ENCODE assay signal across 30 cellular contexts in the genomic region with DNA sequence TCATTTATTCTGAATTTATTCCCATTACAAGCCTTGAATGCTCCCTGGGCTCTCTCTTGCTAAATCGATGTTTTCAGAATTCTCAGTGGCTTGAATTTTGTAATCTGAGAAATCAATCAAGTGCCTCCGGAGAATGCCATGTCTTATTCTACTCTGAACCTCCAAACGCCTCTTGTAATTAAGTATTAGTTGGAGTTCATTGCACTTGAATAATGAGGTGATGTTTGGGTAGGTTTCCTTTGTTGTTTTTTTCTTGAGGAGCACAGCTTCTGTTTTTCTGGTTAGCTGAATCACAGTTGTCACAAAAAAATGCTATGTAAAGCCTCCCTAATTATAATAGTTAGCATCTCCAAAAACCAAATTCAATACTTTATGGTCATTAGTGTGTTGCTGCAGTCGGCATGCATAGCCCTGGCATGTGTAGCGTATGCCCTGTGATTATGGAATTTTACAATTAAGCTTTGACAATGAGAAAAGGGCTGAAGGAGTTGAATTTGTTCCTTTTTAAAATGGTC.
"Had no signal": no experiment of that assay in that cellular context is flagged by ENCODE, and none has a peak within 500 bp of the region (broad histone marks: within the 10 kb centered on the region; RNA-seq: fewer than 3 reads in every experiment).

No MANE protein-coding gene starts in this region.

- ATAC-seq: activated CD4-positive, alpha-beta T cell treated with anti-CD3 and anti-CD28 coated beads for 36 hours; activated CD4-positive, CD25-positive, alpha-beta regulatory T cell treated with anti-CD3 and anti-CD28 coated beads, Interleukin-2, amount 50 U/mL, for 24 hours; activated naive CD4-positive, alpha-beta T cell treated with anti-CD3 and anti-CD28 coated beads, Interleukin-2, amount 50 U/mL, for 72 hours; activated T-cell treated with anti-CD3 and anti-CD28 coated beads, Interleukin-2, amount 50 U/mL, for 4 hours had no signal

- DNase-seq: activated CD4-positive, alpha-beta T cell treated with anti-CD3 and anti-CD28 coated beads for 36 hours; activated CD4-positive, alpha-beta T cell treated with anti-CD3 and anti-CD28 coated beads, Interleukin-2, amount 10 ng/mL, durations not matched to agents 7 days and 5 days; activated CD4-positive, alpha-beta T cell treated with anti-CD3 and anti-CD28 coated beads, Interleukin-2, amount 50 U/mL, for 48 hours; activated CD8-positive, alpha-beta memory T cell treated with anti-CD3 and anti-CD28 coated beads, Interleukin-2, amount 50 U/mL, for 4 hours; activated gamma-delta T cell treated with Interleukin-2 at 50 U/mL for 16 hours; activated naive CD4-positive, alpha-beta T cell treated with anti-CD3 and anti-CD28 coated beads for 36 hours; activated T-cell treated with anti-CD3 and anti-CD28 coated beads for 4 hours; activated T-cell treated with anti-CD3 and anti-CD28 coated beads, Interleukin-2, amount 50 U/mL, for 4 hours; adrenal gland; anterior cingulate cortex; brain microvascular endothelial cell; Kasumi-1; KG1; MG63; NCI-H1048; NCI-H1436 treated with DMSO at 0.1 percent for 48 hours; NCI-H1694 treated with DMSO at 0.1 percent for 48 hours; NCI-H2029; NCI-H345; NCI-H524 treated with DMSO at 0.1 percent for 48 hours; NCI-H748 treated with DMSO at 0.1 percent for 48 hours; NK-92 treated with Interleukin-12 subunit alpha and Interleukin-12 subunit beta, amount 100 ng/mL, for 24 hours; PC-3; Peyer's patch; RPMI8226; SHP77 treated with DMSO at 0.1 percent for 48 hours; SK-N-SH had no signal

- H3K4me1 ChIP-seq: adrenal gland, Peyer's patch, SJSA1 had no signal

- H3K9ac ChIP-seq: SK-N-SH had no signal

- H3K27me3 ChIP-seq: adrenal gland, brain microvascular endothelial cell, MG63, Peyer's patch, SJSA1 had no signal

- H3K27ac ChIP-seq: adrenal gland, brain microvascular endothelial cell, Peyer's patch, SJSA1 had no signal

- H3K9me2 ChIP-seq: SK-N-SH had no signal

- H3K4me3 ChIP-seq: adrenal gland, MG63, Peyer's patch, SJSA1 had no signal

- H3K4me2 ChIP-seq: SK-N-SH had no signal

- H3K9me3 ChIP-seq: adrenal gland, MG63, Peyer's patch, SJSA1, SK-N-SH had no signal

- H3K36me3 ChIP-seq: adrenal gland, brain microvascular endothelial cell, MG63, Peyer's patch, SJSA1 had no signal
